ENCODE assay signal across 9 cellular contexts in genomic region chr20:50379049-50379990, GRCh38.
DNase-seq lines count a peak whose midpoint lies in the region; ATAC-seq and TF ChIP-seq lines count a peak whose summit lies in the region.
"Had no signal": no experiment of that assay in that cellular context is flagged by ENCODE, and none has a peak within 500 bp of the region (broad histone marks: within the 10 kb centered on the region; RNA-seq: fewer than 3 reads in every experiment).

No MANE protein-coding gene starts in this region.

- WGBS in thyroid gland, 2 donors, result 46 to 59% methylated on average over 38 of the region's 38 CpGs

- H3K27me3 ChIP-seq in left lung (no peaks in the 10 kb centered on the region), thyroid gland (no peaks in the 10 kb centered on the region)
- H3K27me3 ChIP-seq: BLaER1 had no signal

- H3K4me1 ChIP-seq in left lung (peaks cover 21 to 66% of the 10 kb centered on the region in 2 donors), thyroid gland (peaks cover 14 to 40% of the 10 kb centered on the region in 2 donors)

- no peak for TF ChIP-seq CTCF in left lung (IDR thresholded peaks at IDR 0.05)
- no peak for TF ChIP-seq CTCF in thyroid gland (IDR thresholded peaks at IDR 0.05)

- H3K36me3 ChIP-seq in left lung (no peaks in the 10 kb centered on the region), thyroid gland (no peaks in the 10 kb centered on the region)
- H3K36me3 ChIP-seq: BLaER1 had no signal

- peak; percentile 82 for ATAC-seq in left lung

- DNase-seq in NCI-H2196 (lab: John Stamatoyannopoulos, UW; ENCODE audit: unreplicated experiment), result peak; percentile 44
- DNase-seq in NCI-H2196 treated with DMSO at 0.1 percent for 48 hours (lab: John Stamatoyannopoulos, UW; ENCODE audit: unreplicated experiment), result no peak
- DNase-seq in amniotic epithelial cell (ENCODE audit: low read depth), result peak; percentile 98
- peak; percentile 87 to 88 for DNase-seq in left lung
- peak; percentile 79 to 83 for DNase-seq in thyroid gland
- no peak for DNase-seq in NCI-H526 treated with DMSO at 0.1 percent for 48 hours (lab: John Stamatoyannopoulos, UW)
- DNase-seq in activated gamma-delta T cell (lab: John Stamatoyannopoulos, UW), result no peak
- DNase-seq in Ammon's horn (ENCODE audit: low spot score), result no peak

- H3K9me3 ChIP-seq in left lung (no peaks in the 10 kb centered on the region), thyroid gland (no peaks in the 10 kb centered on the region)
- H3K9me3 ChIP-seq: BLaER1 had no signal

- peak in 1 of 2 donors; percentile 12 for TF ChIP-seq POLR2A in thyroid gland (IDR thresholded peaks at IDR 0.05)

- H3K27ac ChIP-seq in left lung (peak overlapping the region; percentile 78 to 80), thyroid gland (peak overlapping the region; percentile 55 to 75 (median 68))
- H3K27ac ChIP-seq: BLaER1 had no signal

- peak overlapping the region; percentile 4 to 9 for H3K4me3 ChIP-seq in left lung
- no peak overlapping the region for H3K4me3 ChIP-seq in thyroid gland (replicated peaks in 1 of 3)
- H3K4me3 ChIP-seq: BLaER1 had no signal

- intact Hi-C loops in left lung (cut with DNase I), result no loop called here
- intact Hi-C loops in thyroid gland (cut with DNase I), result no loop called here

Comparison
In these comparisons a context has a peak if more than half of its experiments do, and no peak if none do; other contexts are left out.
1. DNase-seq: peak in NCI-H2196 (single experiment), amniotic epithelial cell (single experiment), left lung (2 of 2) and thyroid gland (2 of 2); none in NCI-H2196 treated with DMSO at 0.1 percent for 48 hours (single experiment), NCI-H526 treated with DMSO at 0.1 percent for 48 hours (single experiment), activated gamma-delta T cell (single experiment) and Ammon's horn (single experiment).
2. H3K4me3 ChIP-seq: peak in left lung (2 of 2); none in thyroid gland (0 of 3).